Comparison of ENCODE assay signal across 19 cellular contexts in the genomic region with DNA sequence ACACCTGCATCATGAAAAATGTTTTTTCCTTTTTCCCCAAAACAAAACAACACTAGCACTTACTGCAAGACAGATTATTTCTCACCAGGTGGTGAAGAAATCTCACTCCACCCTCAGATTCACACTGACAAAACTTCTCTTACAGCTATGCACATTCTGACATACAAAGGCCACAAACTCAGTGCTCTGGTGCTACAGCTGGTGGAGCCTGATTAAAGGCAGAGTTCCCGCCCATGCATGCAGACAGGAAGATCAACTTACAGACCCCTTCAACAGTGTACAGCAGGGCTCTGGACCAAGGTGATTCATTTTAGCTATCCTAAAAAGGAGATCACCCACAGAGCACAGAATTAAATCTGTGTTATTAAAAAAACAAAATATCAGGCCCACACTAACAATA.
DNase-seq lines count a peak whose midpoint lies in the region; ATAC-seq and TF ChIP-seq lines count a peak whose summit lies in the region.
"Had no signal": no experiment of that assay in that cellular context is flagged by ENCODE, and none has a peak within 500 bp of the region (broad histone marks: within the 10 kb centered on the region; RNA-seq: fewer than 3 reads in every experiment).

No MANE protein-coding gene starts in this region.

- H3K27me3 Mint-ChIP-seq in nephron (ENCODE audit: low read depth), result no peaks in the 10 kb centered on the region

- H4K5ac ChIP-seq in IMR-90 (ENCODE audit: low read depth, low read length), result no peak overlapping the region

- peak overlapping the region in 2 of 3 experiments; percentile 21 to 48 for H3K27ac Mint-ChIP-seq in nephron
- H3K27ac Mint-ChIP-seq: naive thymus-derived CD8-positive, alpha-beta T cell had no signal

- TF ChIP-seq POLR2A in IMR-90 (IDR thresholded peaks at IDR 0.05; ENCODE audit: low read depth, low read length) (no peak), tibial nerve (IDR thresholded peaks at IDR 0.05) (no peak)

- POLR2A ChIA-PET in IMR-90 (lab: Charles Lee; ENCODE audit: unreplicated experiment), result no interaction called here

- no peaks in the 10 kb centered on the region for H3K4me1 ChIP-seq in IMR-90 (ENCODE audit: control insufficient read depth, insufficient read depth, low read length)
- H3K4me1 ChIP-seq in tibial nerve, result peaks cover 0 to 11% (median 3%) of the 10 kb centered on the region in 4 donors
- H3K4me1 ChIP-seq: testis had no signal

- peak; percentile 40; the same call in 1 of the 2 replicates for ATAC-seq in IMR-90 (ENCODE audit: low read depth)
- ATAC-seq in GM19324 (IDR thresholded peaks at IDR 0.05; ENCODE audit: low FRiP score, unreplicated experiment), result no peak
- ATAC-seq: naive thymus-derived CD8-positive, alpha-beta T cell had no signal

- CTCF ChIA-PET in IMR-90 (lab: Yijun Ruan, JAX), result no interaction called here

- H3K4ac ChIP-seq in IMR-90 (ENCODE audit: low read depth, low read length), result no peak overlapping the region

- no peaks in the 10 kb centered on the region for H3K36me3 Mint-ChIP-seq in nephron (ENCODE audit: low read depth)
- H3K36me3 Mint-ChIP-seq: naive thymus-derived CD8-positive, alpha-beta T cell had no signal

- H2BK5ac ChIP-seq in IMR-90 (ENCODE audit: low read depth, low read length, poor library complexity, severe bottlenecking), result no peak overlapping the region

- no peak overlapping the region for H2AK9ac ChIP-seq in IMR-90 (replicated peaks; ENCODE audit: low read depth, low read length, poor library complexity)

- WGBS in IMR-90 (ENCODE audit: extremely low coverage in 2 of 2, insufficient read length in 1 of 2), 2 experiments, result no CpG with 5 or more reads among the region's 1 CpG
- WGBS in tibial nerve, 2 donors, result 88 to 100% methylated on average over 1 of the region's 1 CpG

- no peaks in the 10 kb centered on the region for H4K20me1 ChIP-seq in IMR-90 (ENCODE audit: insufficient read depth, low read length)
- H4K20me1 ChIP-seq: BLaER1 treated with 17β-estradiol and CSF1 and Interleukin-3, amounts not matched to agents 10 nM and 100 nM had no signal

- peaks cover 32% of the 10 kb centered on the region for H3K4me1 Mint-ChIP-seq in nephron
- H3K4me1 Mint-ChIP-seq: naive thymus-derived CD8-positive, alpha-beta T cell had no signal

- no TSS peak for BruUV-seq in IMR-90 (replicated peaks; lab: Mats Ljungman, UMichigan)

- no peak overlapping the region for H2BK120ac ChIP-seq in IMR-90 (ENCODE audit: low read depth, low read length)

- H3K9me3 ChIP-seq in IMR-90 (ENCODE audit: control insufficient read depth, insufficient read depth, low read length), result no peaks in the 10 kb centered on the region
- no peaks in the 10 kb centered on the region for H3K9me3 ChIP-seq in tibial nerve
- H3K9me3 ChIP-seq: BLaER1 treated with 17β-estradiol and CSF1 and Interleukin-3, amounts not matched to agents 10 nM and 100 nM; esophagus muscularis mucosa; HAP-1; testis had no signal

- intact Hi-C loops in IMR-90 (cut with micrococcal nuclease), result no loop called here

- H3K9ac ChIP-seq in IMR-90 (ENCODE audit: low read depth, low read length), result no peak overlapping the region
- H3K9ac ChIP-seq: BLaER1 treated with 17β-estradiol and CSF1 and Interleukin-3, amounts not matched to agents 10 nM and 100 nM had no signal

- in situ Hi-C loops in IMR-90 (cut with MboI; ENCODE audit: low sequenced_read_pairs), result no loop called here

- peak; percentile 65 for DNase-seq in DMS 273 (lab: John Stamatoyannopoulos, UW; ENCODE audit: unreplicated experiment)
- DNase-seq in DMS 273 treated with DMSO at 0.1 percent for 48 hours (lab: John Stamatoyannopoulos, UW), result no peak
- DNase-seq in IMR-90, result peak; percentile 31
- DNase-seq in NCI-H69 (lab: John Stamatoyannopoulos, UW), result peak; percentile 78
- DNase-seq in tibial nerve (ENCODE audit: low spot score in 2 of 2), result no peak
- no peak for DNase-seq in hypothalamus (lab: John Stamatoyannopoulos, UW)
- DNase-seq: activated CD4-positive, CD25-positive, alpha-beta regulatory T cell; DND-41; mammary epithelial cell; naive thymus-derived CD8-positive, alpha-beta T cell; NCI-H187; SIG-M5; testis had no signal

- H3K4me3 Mint-ChIP-seq in nephron, result no peak overlapping the region
- H3K4me3 Mint-ChIP-seq: naive thymus-derived CD8-positive, alpha-beta T cell had no signal

- H3K14ac ChIP-seq in IMR-90 (replicated peaks; ENCODE audit: low read depth, low read length), result no peak overlapping the region

- H3K79me1 ChIP-seq in IMR-90 (ENCODE audit: low read depth in 1 of 2, low read length in 2 of 2), result peaks cover 0 to 4% of the 10 kb centered on the region in 2 experiments; a peak in 1 of 4 replicates

- H3K4me2 ChIP-seq in IMR-90 (ENCODE audit: low read depth, low read length), result no peak overlapping the region
- H3K4me2 ChIP-seq: BLaER1 treated with 17β-estradiol and CSF1 and Interleukin-3, amounts not matched to agents 10 nM and 100 nM had no signal

- H3K27me3 ChIP-seq in IMR-90 (ENCODE audit: control insufficient read depth, insufficient read depth, low read length) (no peaks in the 10 kb centered on the region), tibial nerve (no peaks in the 10 kb centered on the region)
- H3K27me3 ChIP-seq: BLaER1 treated with 17β-estradiol and CSF1 and Interleukin-3, amounts not matched to agents 10 nM and 100 nM; esophagus muscularis mucosa; testis had no signal

- H3K4me3 ChIP-seq in IMR-90 (ENCODE audit: insufficient read depth, low read depth, low read length) (no peak overlapping the region), tibial nerve (no peak overlapping the region)
- H3K4me3 ChIP-seq: BLaER1 treated with 17β-estradiol and CSF1 and Interleukin-3, amounts not matched to agents 10 nM and 100 nM; esophagus muscularis mucosa; HAP-1; testis had no signal

- no peak overlapping the region for H2BK15ac ChIP-seq in IMR-90 (ENCODE audit: low read depth, low read length)

- TF ChIP-seq EP300 in tibial nerve (IDR thresholded peaks at IDR 0.05), result no peak

- H3K9me3 Mint-ChIP-seq in nephron, result no peaks in the 10 kb centered on the region

- H3K56ac ChIP-seq in IMR-90 (ENCODE audit: extremely low read depth, insufficient read depth, low read length), result no peak overlapping the region

- dilution Hi-C loops in IMR-90 (cut with HindIII; ENCODE audit: low sequenced_read_pairs, unreplicated experiment), result no loop called here

- H3K18ac ChIP-seq in IMR-90 (ENCODE audit: low read depth, low read length), result no peak overlapping the region

- no peak overlapping the region for H4K91ac ChIP-seq in IMR-90 (ENCODE audit: insufficient read depth, low read depth, low read length)

- H3K9me1 ChIP-seq in IMR-90 (ENCODE audit: insufficient read depth, low read length), result no peaks in the 10 kb centered on the region

- no peaks in the 10 kb centered on the region for H3K36me3 ChIP-seq in IMR-90 (ENCODE audit: control insufficient read depth, insufficient read depth, low read length)
- no peaks in the 10 kb centered on the region for H3K36me3 ChIP-seq in tibial nerve
- H3K36me3 ChIP-seq: BLaER1 treated with 17β-estradiol and CSF1 and Interleukin-3, amounts not matched to agents 10 nM and 100 nM; esophagus muscularis mucosa; HAP-1 had no signal

- no peak for TF ChIP-seq RAD21 in IMR-90 (IDR thresholded peaks at IDR 0.05; ENCODE audit: low read length)

- no peak overlapping the region for H4K8ac ChIP-seq in IMR-90 (ENCODE audit: low read depth in 2 of 2, low read length in 2 of 2)

- H3K27ac ChIP-seq in IMR-90 (ENCODE audit: insufficient read depth, low read length) (no peak overlapping the region), tibial nerve (no peak overlapping the region)
- H3K27ac ChIP-seq: 22Rv1; BLaER1 treated with 17β-estradiol and CSF1 and Interleukin-3, amounts not matched to agents 10 nM and 100 nM; esophagus muscularis mucosa; testis had no signal

- no peak overlapping the region for H2BK20ac ChIP-seq in IMR-90 (ENCODE audit: low read depth, low read length)

- H2AFZ ChIP-seq in IMR-90 (replicated peaks; ENCODE audit: low read length, poor library complexity), result no peak overlapping the region

- no peak overlapping the region for H2AK5ac ChIP-seq in IMR-90 (ENCODE audit: low read depth, low read length)

- no peak overlapping the region for H3K23ac ChIP-seq in IMR-90 (ENCODE audit: low read depth, low read length)

- TF ChIP-seq CTCF in IMR-90 (conservative IDR thresholded peaks at IDR 0.05; ENCODE audit: low read depth, low read length) (no peak), nephron (IDR thresholded peaks at IDR 0.05; ENCODE audit: unreplicated experiment in 3 of 3) (no peak), tibial nerve (IDR thresholded peaks at IDR 0.05) (no peak)

TF ChIP-seq in IMR-90, 13 proteins besides CTCF, POLR2A, EP300 and RAD21:
- TF ChIP-seq MAZ (IDR thresholded peaks at IDR 0.05; ENCODE audit: borderline replicate concordance, low read depth, low read length) (no peak), MXI1 (IDR thresholded peaks at IDR 0.05; ENCODE audit: borderline replicate concordance, low read depth, low read length) (no peak), BHLHE40 (IDR thresholded peaks at IDR 0.05; ENCODE audit: low read depth, low read length) (no peak), MAFK (IDR thresholded peaks at IDR 0.05; ENCODE audit: low read depth, low read length) (no peak), CHD1 (IDR thresholded peaks at IDR 0.05; ENCODE audit: low read depth, low read length) (no peak), SMC3 (IDR thresholded peaks at IDR 0.05; ENCODE audit: low read depth, low read length) (no peak), CEBPB (IDR thresholded peaks at IDR 0.05; ENCODE audit: low read depth, low read length) (no peak), ELK1 (IDR thresholded peaks at IDR 0.05; ENCODE audit: borderline replicate concordance, low read depth, low read length) (no peak), NFE2L2 (IDR thresholded peaks at IDR 0.05; ENCODE audit: low read depth, low read length) (no peak)
- TF ChIP-seq, protein P1, sequence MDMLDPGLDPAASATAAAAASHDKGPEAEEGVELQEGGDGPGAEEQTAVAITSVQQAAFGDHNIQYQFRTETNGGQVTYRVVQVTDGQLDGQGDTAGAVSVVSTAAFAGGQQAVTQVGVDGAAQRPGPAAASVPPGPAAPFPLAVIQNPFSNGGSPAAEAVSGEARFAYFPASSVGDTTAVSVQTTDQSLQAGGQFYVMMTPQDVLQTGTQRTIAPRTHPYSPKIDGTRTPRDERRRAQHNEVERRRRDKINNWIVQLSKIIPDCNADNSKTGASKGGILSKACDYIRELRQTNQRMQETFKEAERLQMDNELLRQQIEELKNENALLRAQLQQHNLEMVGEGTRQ (IDR thresholded peaks at IDR 0.05; ENCODE audit: low read depth, low read length), result no peak

Comparison
In these comparisons a context has a peak if more than half of its experiments do, and no peak if none do; other contexts are left out.
1. DNase-seq: peak in DMS 273 (single experiment), IMR-90 (single experiment) and NCI-H69 (single experiment); none in DMS 273 treated with DMSO at 0.1 percent for 48 hours (single experiment), tibial nerve (0 of 2) and hypothalamus (0 of 51).